ENCODE assay signal across 13 cellular contexts in the genomic region with DNA sequence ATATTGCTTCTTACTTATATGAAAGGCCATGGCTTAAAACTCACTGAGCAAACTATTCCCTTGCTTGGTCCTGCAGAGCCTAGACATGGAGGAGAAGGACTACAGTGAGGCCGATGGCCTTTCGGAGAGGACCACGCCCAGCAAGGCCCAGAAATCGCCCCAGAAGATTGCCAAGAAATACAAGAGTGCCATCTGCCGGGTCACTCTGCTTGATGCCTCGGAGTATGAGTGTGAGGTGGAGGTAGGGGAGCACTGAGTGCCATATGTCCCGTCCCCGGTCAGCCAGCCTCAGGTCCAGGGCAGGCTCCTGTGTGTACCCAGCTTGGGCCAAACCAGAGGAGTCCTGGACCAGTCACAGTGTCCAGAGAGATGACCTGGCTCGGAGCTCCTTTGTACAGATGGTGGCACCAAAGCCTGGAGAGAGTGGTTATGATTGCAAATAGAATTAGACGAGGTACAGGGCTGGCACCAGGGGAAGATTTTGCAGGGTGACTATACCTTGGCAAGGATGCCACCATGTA.
"Had no signal": no experiment of that assay in that cellular context is flagged by ENCODE, and none has a peak within 500 bp of the region (broad histone marks: within the 10 kb centered on the region; RNA-seq: fewer than 3 reads in every experiment).

No MANE protein-coding gene starts in this region.

- H3K27ac ChIP-seq: esophagus squamous epithelium, suprapubic skin had no signal

- H3K4me1 ChIP-seq: esophagus squamous epithelium, suprapubic skin had no signal

- FAIRE-seq: small intestine, TTC549 had no signal

- H3K9me3 ChIP-seq: esophagus squamous epithelium, suprapubic skin had no signal

- H3K4me3 ChIP-seq: esophagus squamous epithelium, suprapubic skin had no signal

- H3K27me3 ChIP-seq: esophagus squamous epithelium, suprapubic skin had no signal

- DNase-seq: activated CD4-positive, alpha-beta T cell treated with anti-CD3 and anti-CD28 coated beads for 1 hour; activated CD4-positive, alpha-beta T cell treated with anti-CD3 and anti-CD28 coated beads, Interleukin-2, amount 50 U/mL, for 48 hours; activated CD8-positive, alpha-beta memory T cell treated with anti-CD3 and anti-CD28 coated beads, Interleukin-2, amount 10 ng/mL, durations not matched to agents 7 days and 5 days; activated effector memory CD4-positive, alpha-beta T cell treated with Interleukin-2 at 50 U/mL for 16 hours; activated T-cell treated with anti-CD3 and anti-CD28 coated beads, Interleukin-2, amount 50 U/mL, for 24 hours; amygdala; esophagus squamous epithelium; naive thymus-derived CD4-positive, alpha-beta T cell; small intestine; stimulated activated naive CD4-positive, alpha-beta T cell treated with Interleukin-2 at 50 U/mL for 16 hours; T-helper 17 cell had no signal

- ATAC-seq: activated CD8-positive, alpha-beta memory T cell treated with anti-CD3 and anti-CD28 coated beads, Interleukin-2, amount 10 ng/mL, durations not matched to agents 7 days and 5 days; naive thymus-derived CD4-positive, alpha-beta T cell; T-helper 17 cell had no signal
